Comparison of ENCODE assay signal across 8 cellular contexts in genomic region chr10:61001731-61002122, GRCh38. TPM values are rescaled to one million over a fixed set of nuclear protein-coding genes. Genes with fewer than 3 reads are reported as not detected.
A peak's percentile ranks its signal among the peaks of the same experiment; 100 is the strongest.
DNase-seq lines count a peak whose midpoint lies in the region; ATAC-seq, FAIRE-seq and TF ChIP-seq lines count a peak whose summit lies in the region.

No MANE protein-coding gene starts in this region.

- no peaks in the 10 kb centered on the region for H4K20me1 ChIP-seq in neural cell (ENCODE audit: insufficient read depth)

- peaks cover 0 to 2% (median 2%) of the 10 kb centered on the region in 3 donors for H3K4me1 Mint-ChIP-seq in IgD-negative memory B cell

- H2AFZ ChIP-seq in neural cell (ENCODE audit: low read depth, low read length) = no peak overlapping the region

- no peak overlapping the region for H3K27ac Mint-ChIP-seq in IgD-negative memory B cell

- H3K4me1 ChIP-seq in A549 (peaks cover 10% of the 10 kb centered on the region; the same call in 1 of the 3 replicates), endocrine pancreas (ENCODE audit: control insufficient read depth, insufficient read depth, low read length) (peaks cover 6% of the 10 kb centered on the region)

- no peaks in the 10 kb centered on the region for H3K9me3 Mint-ChIP-seq in IgD-negative memory B cell

- H3K9me3 ChIP-seq in A549 = no peaks in the 10 kb centered on the region
- H3K9me3 ChIP-seq in endocrine pancreas (ENCODE audit: control insufficient read depth, low read length) = no peaks in the 10 kb centered on the region
- no peaks in the 10 kb centered on the region for H3K9me3 ChIP-seq in neural cell (ENCODE audit: low read length)

- H3K4me2 ChIP-seq in A549 (peak overlapping the region; percentile 80), neural cell (ENCODE audit: low read length) (no peak overlapping the region)

- no peaks in the 10 kb centered on the region for H3K27me3 ChIP-seq in endocrine pancreas (ENCODE audit: control insufficient read depth, insufficient read depth, low read length)
- peaks cover 4% of the 10 kb centered on the region for H3K27me3 ChIP-seq in neural cell (ENCODE audit: insufficient read depth, low read depth, low read length)

- DNase-seq in A549 (ENCODE audit: low read depth in 1 of 2, low spot score in 1 of 2) = no peak
- DNase-seq in glomerular visceral epithelial cell (ENCODE audit: extremely low spot score) = no peak
- no peak for DNase-seq in 8988T
- no peak for DNase-seq in KG1 (lab: John Stamatoyannopoulos, UW)

- TF ChIP-seq CTCF in A549 (IDR thresholded peaks at IDR 0.05) = no peak
- no peak for TF ChIP-seq CTCF in neural cell (IDR thresholded peaks at IDR 0.05; ENCODE audit: poor library complexity, severe bottlenecking)

- no peaks in the 10 kb centered on the region for H3K36me3 Mint-ChIP-seq in IgD-negative memory B cell

- no peaks in the 10 kb centered on the region for H3K9me2 ChIP-seq in neural cell (ENCODE audit: insufficient read depth, low read length)

- FAIRE-seq in A549 (lab: Jason Lieb, UNC) = no peak

- H3K9ac ChIP-seq in endocrine pancreas (ENCODE audit: control insufficient read depth, insufficient read depth, low read length) = peak overlapping the region; percentile 51
- peak overlapping the region; percentile 57 for H3K9ac ChIP-seq in neural cell (ENCODE audit: low read length)

- no peak for TF ChIP-seq POLR2A in A549 (IDR thresholded peaks at IDR 0.05; ENCODE audit: low read length)

- CTCF ChIA-PET in A549 (lab: Yijun Ruan, JAX) = interaction anchor here (1.2 kb wide), 1 partner anchor 23 kb away, joined by 3 read pairs; no protein-coding TSS in a partner anchor

- TF ChIP-seq RAD21 in A549 (conservative IDR thresholded peaks at IDR 0.05 in 1 of 2, IDR thresholded peaks at IDR 0.05 in 1 of 2) = no peak
- no peak for TF ChIP-seq RAD21 in neural cell (conservative IDR thresholded peaks at IDR 0.05)

- ATAC-seq in A549 (no peak; a peak in 2 of 6 replicates), HG02970 (IDR thresholded peaks at IDR 0.05; ENCODE audit: low FRiP score, unreplicated experiment) (no peak)

- H3F3A ChIP-seq in neural cell (ENCODE audit: insufficient read depth, low read length, poor library complexity, severe bottlenecking) = no peaks in the 10 kb centered on the region

- POLR2A ChIA-PET in A549 (lab: Yijun Ruan, JAX) = no interaction called here

- peak overlapping the region; percentile 87 for H3K4me3 ChIP-seq in A549
- H3K4me3 ChIP-seq in endocrine pancreas (ENCODE audit: control insufficient read depth, insufficient read depth, low read length) = peak overlapping the region; percentile 2
- H3K4me3 ChIP-seq in neural cell (ENCODE audit: low read length) = peak overlapping the region; percentile 75

- H3K79me2 ChIP-seq in neural cell (replicated peaks; ENCODE audit: insufficient read depth, low read length) = no peaks in the 10 kb centered on the region

- H3K27me3 Mint-ChIP-seq in IgD-negative memory B cell = peaks cover 28% of the 10 kb centered on the region

- TF ChIP-seq EP300 in A549 (IDR thresholded peaks at IDR 0.05) (no peak), neural cell (conservative IDR thresholded peaks at IDR 0.05; ENCODE audit: poor library complexity, severe bottlenecking) (no peak)

- WGBS in A549 (ENCODE audit: missing lambda C conversion rate) = 60% methylated on average over 7 of the region's 18 CpGs

- no peaks in the 10 kb centered on the region for H3K36me3 ChIP-seq in endocrine pancreas (ENCODE audit: control insufficient read depth, insufficient read depth, low read length)
- no peaks in the 10 kb centered on the region for H3K36me3 ChIP-seq in neural cell (ENCODE audit: insufficient read depth, low read length)

- H3K27ac ChIP-seq in A549 = peak overlapping the region; percentile 92 to 95
- H3K27ac ChIP-seq in neural cell (ENCODE audit: low read length) = no peak overlapping the region

- peak overlapping the region; percentile 16 to 77 (median 36) for H3K4me3 Mint-ChIP-seq in IgD-negative memory B cell

TF ChIP-seq in A549, 52 proteins besides CTCF, POLR2A, EP300 and RAD21:
- TF ChIP-seq TFCP2L1 (CRISPR knock-in tag; IDR thresholded peaks at IDR 0.05) = no peak
- TF ChIP-seq MAFK (IDR thresholded peaks at IDR 0.05; ENCODE audit: partially characterized antibody) = peak; percentile 66

TF ChIP-seq in neural cell, 6 proteins besides CTCF, POLR2A, EP300 and RAD21:
- TF ChIP-seq MXI1 (conservative IDR thresholded peaks at IDR 0.05; ENCODE audit: poor library complexity, severe bottlenecking) (no peak), EZH2 (IDR thresholded peaks at IDR 0.05; ENCODE audit: borderline replicate concordance, insufficient read depth, low read length, poor library complexity, severe bottlenecking) (no peak), POLR2AphosphoS5 (IDR thresholded peaks at IDR 0.05) (no peak), TAF1 (IDR thresholded peaks at IDR 0.05; ENCODE audit: low read depth) (no peak), SMC3 (conservative IDR thresholded peaks at IDR 0.05; ENCODE audit: poor library complexity) (no peak)
- TF ChIP-seq, protein P1, sequence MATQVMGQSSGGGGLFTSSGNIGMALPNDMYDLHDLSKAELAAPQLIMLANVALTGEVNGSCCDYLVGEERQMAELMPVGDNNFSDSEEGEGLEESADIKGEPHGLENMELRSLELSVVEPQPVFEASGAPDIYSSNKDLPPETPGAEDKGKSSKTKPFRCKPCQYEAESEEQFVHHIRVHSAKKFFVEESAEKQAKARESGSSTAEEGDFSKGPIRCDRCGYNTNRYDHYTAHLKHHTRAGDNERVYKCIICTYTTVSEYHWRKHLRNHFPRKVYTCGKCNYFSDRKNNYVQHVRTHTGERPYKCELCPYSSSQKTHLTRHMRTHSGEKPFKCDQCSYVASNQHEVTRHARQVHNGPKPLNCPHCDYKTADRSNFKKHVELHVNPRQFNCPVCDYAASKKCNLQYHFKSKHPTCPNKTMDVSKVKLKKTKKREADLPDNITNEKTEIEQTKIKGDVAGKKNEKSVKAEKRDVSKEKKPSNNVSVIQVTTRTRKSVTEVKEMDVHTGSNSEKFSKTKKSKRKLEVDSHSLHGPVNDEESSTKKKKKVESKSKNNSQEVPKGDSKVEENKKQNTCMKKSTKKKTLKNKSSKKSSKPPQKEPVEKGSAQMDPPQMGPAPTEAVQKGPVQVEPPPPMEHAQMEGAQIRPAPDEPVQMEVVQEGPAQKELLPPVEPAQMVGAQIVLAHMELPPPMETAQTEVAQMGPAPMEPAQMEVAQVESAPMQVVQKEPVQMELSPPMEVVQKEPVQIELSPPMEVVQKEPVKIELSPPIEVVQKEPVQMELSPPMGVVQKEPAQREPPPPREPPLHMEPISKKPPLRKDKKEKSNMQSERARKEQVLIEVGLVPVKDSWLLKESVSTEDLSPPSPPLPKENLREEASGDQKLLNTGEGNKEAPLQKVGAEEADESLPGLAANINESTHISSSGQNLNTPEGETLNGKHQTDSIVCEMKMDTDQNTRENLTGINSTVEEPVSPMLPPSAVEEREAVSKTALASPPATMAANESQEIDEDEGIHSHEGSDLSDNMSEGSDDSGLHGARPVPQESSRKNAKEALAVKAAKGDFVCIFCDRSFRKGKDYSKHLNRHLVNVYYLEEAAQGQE (IDR thresholded peaks at IDR 0.05; ENCODE audit: borderline replicate concordance) = no peak

RNA-seq across cellular contexts. Expression of gene RHOBTB1, which starts 57.7 kb away (rescaled TPM):
- polyA plus RNA-seq in A549 (2011; rRNA removed) (24.7 TPM in 2 replicates), A549 (2017; fragmentation: RNase III; extraction: RNeasy Plus Mini Kit Qiagen cat#74134 plus additional on column Dnase treatment) (5.3 to 6.6 TPM (median 5.7 TPM) in 3 replicates), IgD-negative memory B cell (0.16 TPM), neural cell (8.0 and 10.5 TPM in 2 replicates)
- polyA plus RNA-seq in A549 (2012; cell fraction: cytosol; rRNA removed) = 4.3 and 4.9 TPM in 2 replicates
- polyA plus RNA-seq in A549 (2012; cell fraction: nucleus; rRNA removed) = 2.6 and 4.2 TPM in 2 replicates
- 19.1 and 23.7 TPM in 2 replicates for polyA minus RNA-seq in A549 (2011; rRNA and poly(A)+ RNA removed)
- 10.7 and 12.2 TPM in 2 replicates for polyA minus RNA-seq in neural cell

Comparison
In these comparisons a context has a peak if more than half of its experiments do, and no peak if none do; other contexts are left out.
1. H3K4me3 ChIP-seq: peak in every context shown above with its lines; median percentile 87 in A549; 75 in neural cell; 2 in endocrine pancreas.